ENCODE assay signal across 8 cellular contexts in genomic region chr4:2932951-2933565, GRCh38. TPM values are rescaled to one million over a fixed set of nuclear protein-coding genes. Genes with fewer than 3 reads are reported as not detected.
DNase-seq lines count a peak whose midpoint lies in the region; ATAC-seq and TF ChIP-seq lines count a peak whose summit lies in the region.

No MANE protein-coding gene starts in this region.

- CTCF ChIA-PET in Caco-2 (lab: Charles Lee) (no interaction called here), PC-3 (lab: Charles Lee) (no interaction called here)

- H3K79me2 ChIP-seq in PC-3 (ENCODE audit: low read length) (peaks cover 23% of the 10 kb centered on the region), osteoblast (ENCODE audit: insufficient read depth, low read length) (peaks cover 25% of the 10 kb centered on the region)

- POLR2A ChIA-PET in Caco-2 (lab: Charles Lee) (no interaction called here), PC-3 (lab: Charles Lee; ENCODE audit: unreplicated experiment) (no interaction called here)

- intact Hi-C loops in Caco-2 (cut with micrococcal nuclease; ENCODE audit: unreplicated experiment) = no loop called here
- intact Hi-C loops in PC-3 (cut with micrococcal nuclease) = loop anchor here (2.0 kb wide), 1 partner anchor 168 kb away; no protein-coding TSS in a partner anchor

- H3K4me3 Mint-ChIP-seq in Caco-2 (ENCODE audit: unreplicated experiment) = peak overlapping the region; percentile 74

- no peaks in the 10 kb centered on the region for H3K9me2 ChIP-seq in PC-3 (replicated peaks; ENCODE audit: low read length)

- H3K27me3 ChIP-seq in Caco-2 (replicated peaks; ENCODE audit: control insufficient read depth, insufficient read depth, low read length) (no peaks in the 10 kb centered on the region), PC-3 (ENCODE audit: low read length) (no peaks in the 10 kb centered on the region), ectodermal cell (ENCODE audit: control insufficient read depth, insufficient read depth, low read length, poor library complexity, severe bottlenecking) (no peaks in the 10 kb centered on the region), osteoblast (ENCODE audit: insufficient read depth, low read length) (no peaks in the 10 kb centered on the region)

- WGBS in ectodermal cell, 2 experiments = 94% methylated on average over 15 of the region's 15 CpGs

- H3K27me3 Mint-ChIP-seq in Caco-2 (ENCODE audit: insufficient read depth, unreplicated experiment) = no peaks in the 10 kb centered on the region

- H4K20me1 ChIP-seq in PC-3 (ENCODE audit: low read length) = peaks cover 2% of the 10 kb centered on the region; the same call in 1 of the 2 replicates
- H4K20me1 ChIP-seq in osteoblast (ENCODE audit: insufficient read depth, low read length) = peaks cover 29% of the 10 kb centered on the region

- ATAC-seq in PC-3 = no peak
- no peak for ATAC-seq in GM18505 (IDR thresholded peaks at IDR 0.05; ENCODE audit: unreplicated experiment)
- ATAC-seq in HG03095 (IDR thresholded peaks at IDR 0.05; ENCODE audit: unreplicated experiment) = no peak

- no peak overlapping the region for H3K27ac ChIP-seq in PC-3 (ENCODE audit: low read length)
- H3K27ac ChIP-seq in ectodermal cell (ENCODE audit: insufficient read depth, low read depth, low read length, poor library complexity, severe bottlenecking) = no peak overlapping the region
- H3K27ac ChIP-seq in osteoblast (ENCODE audit: low read depth, low read length) = peak overlapping the region; percentile 3

- no peak for TF ChIP-seq POLR2A in GM18505 (IDR thresholded peaks at IDR 0.05; ENCODE audit: borderline replicate concordance, extremely low read depth, insufficient read depth, insufficient read length)

- BruUV-seq in Caco-2 (replicated peaks; lab: Mats Ljungman, UMichigan) = TSS peak; percentile 9
- no TSS peak for BruUV-seq in PC-3 (replicated peaks; lab: Mats Ljungman, UMichigan)

- H3K4me1 Mint-ChIP-seq in Caco-2 (ENCODE audit: low read depth, unreplicated experiment) = no peaks in the 10 kb centered on the region

- H3K36me3 Mint-ChIP-seq in Caco-2 (ENCODE audit: insufficient read depth, unreplicated experiment) = peaks cover 81% of the 10 kb centered on the region

- DNase-seq in Caco-2 (peak in 1 of 2 experiments; percentile 40), PC-3 (no peak), osteoblast (ENCODE audit: insufficient read length, low spot score, missing footprints) (peak; percentile 81), SHP77 (lab: John Stamatoyannopoulos, UW) (no peak), Kasumi-1 (lab: John Stamatoyannopoulos, UW) (no peak)

- TF ChIP-seq CTCF in Caco-2 (IDR thresholded peaks at IDR 0.05; ENCODE audit: insufficient read depth in 1 of 2, low read depth in 1 of 2, low read length in 1 of 2, severe bottlenecking in 1 of 2, unreplicated experiment in 1 of 2) (no peak), PC-3 (conservative IDR thresholded peaks at IDR 0.05; ENCODE audit: low read depth, low read length) (no peak), osteoblast (IDR thresholded peaks at IDR 0.05; ENCODE audit: extremely low read depth, low read depth, low read length) (no peak)

- H3K9me3 ChIP-seq in Caco-2 (no peaks in the 10 kb centered on the region), PC-3 (ENCODE audit: low read length) (no peaks in the 10 kb centered on the region), ectodermal cell (ENCODE audit: control insufficient read depth, low read length) (no peaks in the 10 kb centered on the region), osteoblast (ENCODE audit: low read depth, low read length) (no peaks in the 10 kb centered on the region)

- peaks cover 14% of the 10 kb centered on the region for H3K4me1 ChIP-seq in Caco-2
- H3K4me1 ChIP-seq in PC-3 (ENCODE audit: insufficient read depth, low read length) = peaks cover 36% of the 10 kb centered on the region
- H3K4me1 ChIP-seq in ectodermal cell (ENCODE audit: control insufficient read depth, insufficient read depth, low read length) = peaks cover 19% of the 10 kb centered on the region
- H3K4me1 ChIP-seq in osteoblast (ENCODE audit: insufficient read depth, low read length) = peaks cover 29% of the 10 kb centered on the region

- H2AFZ ChIP-seq in PC-3 (ENCODE audit: low read length) (0 out of 2 replicates have a peak overlapping the region, but pooled peaks have one; percentile 26), osteoblast (ENCODE audit: low read length) (no peak overlapping the region)

- peak overlapping the region; percentile 97 for H3K4me2 ChIP-seq in PC-3 (ENCODE audit: low read length)
- peak overlapping the region; percentile 82 for H3K4me2 ChIP-seq in osteoblast (ENCODE audit: insufficient read depth, low read length)

- peaks cover 5% of the 10 kb centered on the region for H3F3A ChIP-seq in PC-3 (ENCODE audit: low read length, unreplicated experiment)

- H3K36me3 ChIP-seq in Caco-2 (ENCODE audit: control insufficient read depth, insufficient read depth, low read length) (no peaks in the 10 kb centered on the region), PC-3 (ENCODE audit: low read depth, low read length) (peaks cover 5% of the 10 kb centered on the region; the same call in 1 of the 2 replicates), ectodermal cell (ENCODE audit: control insufficient read depth, insufficient read depth, low read length) (peaks cover 19% of the 10 kb centered on the region), osteoblast (ENCODE audit: insufficient read depth, low read length) (peaks cover 46% of the 10 kb centered on the region)

- H3K9ac ChIP-seq in PC-3 (ENCODE audit: low read length) = peak overlapping the region; percentile 76

- H3K27ac Mint-ChIP-seq in Caco-2 (ENCODE audit: unreplicated experiment) = peak overlapping the region; percentile 82

- H3K9me3 Mint-ChIP-seq in Caco-2 (ENCODE audit: unreplicated experiment) = no peaks in the 10 kb centered on the region

- H3K4me3 ChIP-seq in Caco-2 (ENCODE audit: low read depth, low read length) (no peak overlapping the region), PC-3 (ENCODE audit: low read length) (peak overlapping the region; percentile 77), ectodermal cell (ENCODE audit: insufficient read depth, low read depth, low read length) (peak overlapping the region; percentile 53), osteoblast (ENCODE audit: insufficient read depth, low read length) (peak overlapping the region; percentile 75)

RNA-seq across cellular contexts. Expression of gene NOP14, which starts 30.1 kb away (rescaled TPM):
- total RNA-seq in Caco-2 (2022) = 55.2 and 60.5 TPM in 2 replicates
- total RNA-seq in PC-3 (2014; rRNA removed) = 26.0 and 30.9 TPM in 2 replicates
- polyA plus RNA-seq in ectodermal cell (2013, experiment 1 of 4) = 34.7 TPM
- 32.0 TPM for polyA plus RNA-seq in ectodermal cell (2013, experiment 2 of 4)
- polyA plus RNA-seq in ectodermal cell (2013, experiment 3 of 4) = 26.3 TPM
- 28.0 TPM for polyA plus RNA-seq in ectodermal cell (2013, experiment 4 of 4)
- total RNA-seq in osteoblast = 24.2 and 30.0 TPM in 2 replicates

RNA-seq across cellular contexts. Expression of gene GRK4, which starts 30.3 kb away (rescaled TPM):
- total RNA-seq in Caco-2 (2022) (6.8 and 7.1 TPM in 2 replicates), PC-3 (2014; rRNA removed) (2.9 and 3.7 TPM in 2 replicates), osteoblast (7.4 and 7.6 TPM in 2 replicates)
- polyA plus RNA-seq in ectodermal cell (2013, experiment 1 of 4) = 5.7 TPM
- 5.6 TPM for polyA plus RNA-seq in ectodermal cell (2013, experiment 2 of 4)
- 3.4 TPM for polyA plus RNA-seq in ectodermal cell (2013, experiment 3 of 4)
- 6.4 TPM for polyA plus RNA-seq in ectodermal cell (2013, experiment 4 of 4)
